In genomic region chrX:22110729-22111494, GRCh38 we compare ENCODE assay signal across 26 cellular contexts.
DNase-seq lines count a peak whose midpoint lies in the region; ATAC-seq, FAIRE-seq and TF ChIP-seq lines count a peak whose summit lies in the region.
"Had no signal": no experiment of that assay in that cellular context is flagged by ENCODE, and none has a peak within 500 bp of the region (broad histone marks: within the 10 kb centered on the region; RNA-seq: fewer than 3 reads in every experiment).

No MANE protein-coding gene starts in this region.

- H3K27me3 Mint-ChIP-seq in activated CD4-positive, alpha-beta T cell treated with anti-CD3 and anti-CD28 coated beads for 36 hours = no peaks in the 10 kb centered on the region
- H3K27me3 Mint-ChIP-seq: activated B cell treated with CpG ODN at 0.5 μM for 24 hours; stimulated activated naive B cell treated with anti-CD40 and anti-IgM and Interleukin-4, amounts not matched to agents 10 μg/mL and 1 μg/mL and 100 μg/mL, for 72 hours; T-helper 17 cell had no signal

- POLR2A ChIA-PET in activated CD4-positive, alpha-beta T cell treated with anti-CD3 and anti-CD28 coated beads for 36 hours (lab: Charles Lee) = no interaction called here

- H3K4me3 Mint-ChIP-seq in activated CD4-positive, alpha-beta T cell treated with anti-CD3 and anti-CD28 coated beads for 36 hours = no peak overlapping the region
- H3K4me3 Mint-ChIP-seq: activated B cell treated with CpG ODN at 0.5 μM for 24 hours; immature natural killer cell; stimulated activated naive B cell treated with anti-CD40 and anti-IgM and Interleukin-4, amounts not matched to agents 10 μg/mL and 1 μg/mL and 100 μg/mL, for 72 hours; T-helper 17 cell had no signal

- H3K4me3 ChIP-seq in body of pancreas (no peak overlapping the region), small intestine (ENCODE audit: low read depth in 1 of 2, low read length in 2 of 2) (no peak overlapping the region)
- H3K4me3 ChIP-seq: cardiac muscle cell, heart left ventricle, tibial artery had no signal

- FAIRE-seq in small intestine (lab: Jason Lieb, UNC) = no peak

- H3K27ac Mint-ChIP-seq in activated CD4-positive, alpha-beta T cell treated with anti-CD3 and anti-CD28 coated beads for 36 hours = no peak overlapping the region
- H3K27ac Mint-ChIP-seq: activated B cell treated with CpG ODN at 0.5 μM for 24 hours; activated naive CD4-positive, alpha-beta T cell treated with anti-CD3 and anti-CD28 coated beads, Interleukin-2, amount 50 U/mL, for 72 hours; immature natural killer cell; stimulated activated naive B cell treated with anti-CD40 and anti-IgM and Interleukin-4, amounts not matched to agents 10 μg/mL and 1 μg/mL and 100 μg/mL, for 72 hours; T-helper 17 cell had no signal

- peak; percentile 51 for ATAC-seq in activated CD4-positive, alpha-beta T cell treated with anti-CD3 and anti-CD28 coated beads for 36 hours
- ATAC-seq in body of pancreas (peak; percentile 73), left colon (peak; percentile 81)
- ATAC-seq: esophagus mucosa; HCT116; heart left ventricle; stimulated activated naive B cell treated with anti-CD40 and anti-IgM and Interleukin-4, amounts not matched to agents 10 μg/mL and 1 μg/mL and 100 μg/mL, for 72 hours; T-helper 17 cell had no signal

- TF ChIP-seq CTCF in body of pancreas (IDR thresholded peaks at IDR 0.05) = no peak

- CTCF ChIA-PET in activated CD4-positive, alpha-beta T cell treated with anti-CD3 and anti-CD28 coated beads for 36 hours (lab: Charles Lee) = interaction anchor here (1.5 kb wide), 1 partner anchor 25 kb away, joined by 5 read pairs; no protein-coding TSS in a partner anchor

- DNase-seq in activated CD4-positive, alpha-beta T cell treated with anti-CD3 and anti-CD28 coated beads for 36 hours = no peak
- no peak for DNase-seq in activated CD4-positive, alpha-beta T cell treated with anti-CD3 and anti-CD28 coated beads, Interleukin-2, amount 50 U/mL, for 48 hours
- DNase-seq in body of pancreas (peak; percentile 13 to 55 (median 35)), left colon (no peak), small intestine (peak; percentile 64), NCI-H1105 (lab: John Stamatoyannopoulos, UW) (no peak), T-helper 2 cell (no peak), OCI-M1 (lab: John Stamatoyannopoulos, UW) (no peak)
- DNase-seq: 8988T; activated B cell treated with CpG ODN at 0.5 μM for 24 hours; activated T-cell treated with anti-CD3 and anti-CD28 coated beads, Interleukin-2, amount 50 U/mL, for 48 hours; C1 segment of cervical spinal cord; DMS79; heart left ventricle; immature natural killer cell; Karpas-422; mesendoderm; NCI-H1105 treated with DMSO at 0.1 percent for 48 hours; NCI-H526 treated with DMSO at 0.1 percent for 48 hours; stimulated activated naive B cell treated with anti-CD40 and anti-IgM and Interleukin-4, amounts not matched to agents 10 μg/mL and 1 μg/mL and 100 μg/mL, for 72 hours; T-helper 17 cell; tibial artery had no signal

- H3K9me3 ChIP-seq in body of pancreas (no peaks in the 10 kb centered on the region), small intestine (ENCODE audit: control insufficient read depth, low read depth) (no peaks in the 10 kb centered on the region)
- H3K9me3 ChIP-seq: heart left ventricle, tibial artery had no signal

- 16 to 18% methylated on average over 6 of the region's 6 CpGs for WGBS in body of pancreas, 2 donors
- 17 to 51% (median 32%) methylated on average over 6 of the region's 6 CpGs for WGBS in small intestine, 3 donors

- intact Hi-C loops in activated CD4-positive, alpha-beta T cell treated with anti-CD3 and anti-CD28 coated beads for 36 hours (cut with DNase I, micrococcal nuclease) = no loop called here
- intact Hi-C loops in body of pancreas (cut with DNase I) = no loop called here
- intact Hi-C loops in left colon (cut with DNase I, micrococcal nuclease) = no loop called here

- peaks cover 7% of the 10 kb centered on the region for H3K4me1 Mint-ChIP-seq in activated CD4-positive, alpha-beta T cell treated with anti-CD3 and anti-CD28 coated beads for 36 hours
- H3K4me1 Mint-ChIP-seq: activated B cell treated with CpG ODN at 0.5 μM for 24 hours; immature natural killer cell; stimulated activated naive B cell treated with anti-CD40 and anti-IgM and Interleukin-4, amounts not matched to agents 10 μg/mL and 1 μg/mL and 100 μg/mL, for 72 hours; T-helper 17 cell had no signal

- H3K27me3 ChIP-seq in body of pancreas (no peaks in the 10 kb centered on the region), small intestine (ENCODE audit: control insufficient read depth in 2 of 2, insufficient read depth in 2 of 2, low read length in 2 of 2) (no peaks in the 10 kb centered on the region)
- H3K27me3 ChIP-seq: cardiac muscle cell, tibial artery had no signal

- H3K4me1 ChIP-seq in body of pancreas (peaks cover 4% of the 10 kb centered on the region), small intestine (ENCODE audit: control insufficient read depth in 2 of 2, insufficient read depth in 1 of 2, low read depth in 1 of 2, low read length in 1 of 2) (no peaks in the 10 kb centered on the region)
- H3K4me1 ChIP-seq: heart left ventricle, tibial artery had no signal

- no peaks in the 10 kb centered on the region for H3K9me3 Mint-ChIP-seq in activated CD4-positive, alpha-beta T cell treated with anti-CD3 and anti-CD28 coated beads for 36 hours (ENCODE audit: low read depth)
- H3K9me3 Mint-ChIP-seq: activated B cell treated with CpG ODN at 0.5 μM for 24 hours; activated naive CD4-positive, alpha-beta T cell treated with anti-CD3 and anti-CD28 coated beads, Interleukin-2, amount 50 U/mL, for 72 hours had no signal

- TF ChIP-seq POLR2A in body of pancreas (IDR thresholded peaks at IDR 0.05) = no peak

- H3K36me3 ChIP-seq in body of pancreas (replicated peaks in 1 of 2; ENCODE audit: insufficient read depth in 1 of 2, low read depth in 2 of 2) = no peaks in the 10 kb centered on the region
- no peaks in the 10 kb centered on the region for H3K36me3 ChIP-seq in small intestine (ENCODE audit: control insufficient read depth in 2 of 2, insufficient read depth in 2 of 2, low read length in 2 of 2)
- H3K36me3 ChIP-seq: cardiac muscle cell, heart left ventricle, tibial artery had no signal

- H3K36me3 Mint-ChIP-seq in activated CD4-positive, alpha-beta T cell treated with anti-CD3 and anti-CD28 coated beads for 36 hours (ENCODE audit: low read depth) = no peaks in the 10 kb centered on the region
- H3K36me3 Mint-ChIP-seq: activated naive CD4-positive, alpha-beta T cell treated with anti-CD3 and anti-CD28 coated beads, Interleukin-2, amount 50 U/mL, for 72 hours; immature natural killer cell had no signal

- H3K27ac ChIP-seq in body of pancreas = peak overlapping the region in 1 of 4 donors; percentile 44
- H3K27ac ChIP-seq in small intestine (ENCODE audit: low read depth in 1 of 2, low read length in 1 of 2) = no peak overlapping the region
- H3K27ac ChIP-seq: cardiac muscle cell, heart left ventricle, tibial artery had no signal

Comparison
In these comparisons a context has a peak if more than half of its experiments do, and no peak if none do; other contexts are left out.
1. DNase-seq: peak in body of pancreas (4 of 4) and small intestine (single experiment); none in activated CD4-positive, alpha-beta T cell treated with anti-CD3 and anti-CD28 coated beads for 36 hours (single experiment), activated CD4-positive, alpha-beta T cell treated with anti-CD3 and anti-CD28 coated beads, Interleukin-2, amount 50 U/mL, for 48 hours (0 of 2), left colon (0 of 2), NCI-H1105 (single experiment), T-helper 2 cell (0 of 5) and OCI-M1 (single experiment).
2. Peak in every context shown above with its lines, with median percentiles within 50 percentile points of each other: ATAC-seq.